In genomic region chr17:73397278-73397826, GRCh38 we compare ENCODE assay signal across 1 cellular context.
TF ChIP-seq lines count a peak whose summit lies in the region.

No MANE protein-coding gene starts in this region.

TF ChIP-seq in HepG2, 621 proteins besides CTCF, POLR2A, EP300 and RAD21:
- no peak for TF ChIP-seq MXD3 (CRISPR knock-in tag; IDR thresholded peaks at IDR 0.05)
- TF ChIP-seq NFE2L1 (CRISPR knock-in tag; IDR thresholded peaks at IDR 0.05; ENCODE audit: borderline replicate concordance): no peak
- peak; percentile 45; the same call in 1 of the 2 replicates for TF ChIP-seq ZNF629 (CRISPR knock-in tag; conservative IDR thresholded peaks at IDR 0.05)
- peak; percentile 82 for TF ChIP-seq ZNF768 (CRISPR knock-in tag; IDR thresholded peaks at IDR 0.05)
- no peak for TF ChIP-seq HIVEP1 (CRISPR knock-in tag; IDR thresholded peaks at IDR 0.05)
- no peak for TF ChIP-seq ZNF205 (CRISPR knock-in tag; IDR thresholded peaks at IDR 0.05)
- no peak for TF ChIP-seq GATAD2A (CRISPR knock-in tag; IDR thresholded peaks at IDR 0.05)
- no peak for TF ChIP-seq ATF7 (IDR thresholded peaks at IDR 0.05)
- no peak for TF ChIP-seq ATF7 (CRISPR knock-in tag; IDR thresholded peaks at IDR 0.05)
- TF ChIP-seq HNF4G (IDR thresholded peaks at IDR 0.05; ENCODE audit: borderline replicate concordance, low read depth, low read length): no peak
- TF ChIP-seq HNF4G (CRISPR knock-in tag; IDR thresholded peaks at IDR 0.05; ENCODE audit: borderline replicate concordance, low read depth): no peak
- no peak for TF ChIP-seq TFDP2 (CRISPR knock-in tag; IDR thresholded peaks at IDR 0.05)
- TF ChIP-seq ZSCAN5A (CRISPR knock-in tag; IDR thresholded peaks at IDR 0.05; ENCODE audit: borderline replicate concordance): no peak
- 0 out of 2 replicates have a peak, but pooled peaks have one; percentile 11 for TF ChIP-seq ZNF687 (CRISPR knock-in tag; IDR thresholded peaks at IDR 0.05)
- no peak for TF ChIP-seq ZBTB39 (CRISPR knock-in tag; IDR thresholded peaks at IDR 0.05)
- TF ChIP-seq ZNF558 (CRISPR knock-in tag; IDR thresholded peaks at IDR 0.05; ENCODE audit: borderline replicate concordance): no peak
- no peak for TF ChIP-seq ZNF800 (CRISPR knock-in tag; IDR thresholded peaks at IDR 0.05)
- TF ChIP-seq RXRB (CRISPR knock-in tag; IDR thresholded peaks at IDR 0.05; ENCODE audit: borderline replicate concordance): no peak
- TF ChIP-seq ZNF878 (CRISPR knock-in tag; IDR thresholded peaks at IDR 0.05): no peak
- TF ChIP-seq ZNF326 (CRISPR knock-in tag; IDR thresholded peaks at IDR 0.05; ENCODE audit: borderline replicate concordance): no peak
- TF ChIP-seq MNT (IDR thresholded peaks at IDR 0.05): peak; percentile 23; the same call in 1 of the 2 replicates
- no peak for TF ChIP-seq ZFP91 (CRISPR knock-in tag; IDR thresholded peaks at IDR 0.05; ENCODE audit: borderline replicate concordance)
- TF ChIP-seq ZNF724P (CRISPR knock-in tag; IDR thresholded peaks at IDR 0.05; ENCODE audit: borderline replicate concordance): no peak
